ENCODE assay signal across 2 cellular contexts in the genomic region with DNA sequence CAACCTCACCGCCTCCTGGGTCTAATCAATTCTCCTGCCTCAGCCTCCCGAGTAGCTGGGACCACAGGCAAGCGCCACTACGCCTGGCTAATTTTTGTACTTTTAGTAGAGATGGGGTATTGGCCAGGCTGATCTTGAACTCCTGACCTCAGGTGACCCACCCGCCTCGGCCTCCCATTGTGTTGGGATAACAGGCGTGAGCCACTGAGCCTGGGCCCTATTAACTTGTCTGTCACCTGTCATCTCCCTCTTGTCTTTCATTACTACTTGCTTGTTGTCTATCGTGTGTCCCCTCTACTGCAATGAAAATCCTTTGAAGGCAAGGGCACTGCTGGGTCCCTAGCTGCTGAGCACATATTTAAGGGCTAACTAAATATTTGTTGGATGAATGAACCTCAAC.
TF ChIP-seq lines count a peak whose summit lies in the region.

No MANE protein-coding gene starts in this region.

TF ChIP-seq in HepG2, 621 proteins besides CTCF, POLR2A, EP300 and RAD21 (continues in another document):
- TF ChIP-seq, protein P1, sequence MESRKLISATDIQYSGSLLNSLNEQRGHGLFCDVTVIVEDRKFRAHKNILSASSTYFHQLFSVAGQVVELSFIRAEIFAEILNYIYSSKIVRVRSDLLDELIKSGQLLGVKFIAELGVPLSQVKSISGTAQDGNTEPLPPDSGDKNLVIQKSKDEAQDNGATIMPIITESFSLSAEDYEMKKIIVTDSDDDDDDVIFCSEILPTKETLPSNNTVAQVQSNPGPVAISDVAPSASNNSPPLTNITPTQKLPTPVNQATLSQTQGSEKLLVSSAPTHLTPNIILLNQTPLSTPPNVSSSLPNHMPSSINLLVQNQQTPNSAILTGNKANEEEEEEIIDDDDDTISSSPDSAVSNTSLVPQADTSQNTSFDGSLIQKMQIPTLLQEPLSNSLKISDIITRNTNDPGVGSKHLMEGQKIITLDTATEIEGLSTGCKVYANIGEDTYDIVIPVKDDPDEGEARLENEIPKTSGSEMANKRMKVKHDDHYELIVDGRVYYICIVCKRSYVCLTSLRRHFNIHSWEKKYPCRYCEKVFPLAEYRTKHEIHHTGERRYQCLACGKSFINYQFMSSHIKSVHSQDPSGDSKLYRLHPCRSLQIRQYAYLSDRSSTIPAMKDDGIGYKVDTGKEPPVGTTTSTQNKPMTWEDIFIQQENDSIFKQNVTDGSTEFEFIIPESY (CRISPR knock-in tag; IDR thresholded peaks at IDR 0.05) = no peak
- TF ChIP-seq RARA (CRISPR knock-in tag; IDR thresholded peaks at IDR 0.05) (peak; percentile 48; the same call in 1 of the 2 replicates), ZNF431 (CRISPR knock-in tag; IDR thresholded peaks at IDR 0.05; ENCODE audit: borderline replicate concordance, low read depth) (no peak), SOX13 (IDR thresholded peaks at IDR 0.05) (no peak), SOX13 (CRISPR knock-in tag; conservative IDR thresholded peaks at IDR 0.05 in 1 of 2, IDR thresholded peaks at IDR 0.05 in 1 of 2) (peak in 1 of 2 experiments; percentile 51; a peak in 1 of 4 replicates), SOX6 (IDR thresholded peaks at IDR 0.05) (no peak), SOX6 (CRISPR knock-in tag; IDR thresholded peaks at IDR 0.05) (peak; percentile 42; the same call in 1 of the 2 replicates), YEATS4 (CRISPR knock-in tag; IDR thresholded peaks at IDR 0.05; ENCODE audit: borderline replicate concordance) (no peak)
- TF ChIP-seq, protein P2, sequence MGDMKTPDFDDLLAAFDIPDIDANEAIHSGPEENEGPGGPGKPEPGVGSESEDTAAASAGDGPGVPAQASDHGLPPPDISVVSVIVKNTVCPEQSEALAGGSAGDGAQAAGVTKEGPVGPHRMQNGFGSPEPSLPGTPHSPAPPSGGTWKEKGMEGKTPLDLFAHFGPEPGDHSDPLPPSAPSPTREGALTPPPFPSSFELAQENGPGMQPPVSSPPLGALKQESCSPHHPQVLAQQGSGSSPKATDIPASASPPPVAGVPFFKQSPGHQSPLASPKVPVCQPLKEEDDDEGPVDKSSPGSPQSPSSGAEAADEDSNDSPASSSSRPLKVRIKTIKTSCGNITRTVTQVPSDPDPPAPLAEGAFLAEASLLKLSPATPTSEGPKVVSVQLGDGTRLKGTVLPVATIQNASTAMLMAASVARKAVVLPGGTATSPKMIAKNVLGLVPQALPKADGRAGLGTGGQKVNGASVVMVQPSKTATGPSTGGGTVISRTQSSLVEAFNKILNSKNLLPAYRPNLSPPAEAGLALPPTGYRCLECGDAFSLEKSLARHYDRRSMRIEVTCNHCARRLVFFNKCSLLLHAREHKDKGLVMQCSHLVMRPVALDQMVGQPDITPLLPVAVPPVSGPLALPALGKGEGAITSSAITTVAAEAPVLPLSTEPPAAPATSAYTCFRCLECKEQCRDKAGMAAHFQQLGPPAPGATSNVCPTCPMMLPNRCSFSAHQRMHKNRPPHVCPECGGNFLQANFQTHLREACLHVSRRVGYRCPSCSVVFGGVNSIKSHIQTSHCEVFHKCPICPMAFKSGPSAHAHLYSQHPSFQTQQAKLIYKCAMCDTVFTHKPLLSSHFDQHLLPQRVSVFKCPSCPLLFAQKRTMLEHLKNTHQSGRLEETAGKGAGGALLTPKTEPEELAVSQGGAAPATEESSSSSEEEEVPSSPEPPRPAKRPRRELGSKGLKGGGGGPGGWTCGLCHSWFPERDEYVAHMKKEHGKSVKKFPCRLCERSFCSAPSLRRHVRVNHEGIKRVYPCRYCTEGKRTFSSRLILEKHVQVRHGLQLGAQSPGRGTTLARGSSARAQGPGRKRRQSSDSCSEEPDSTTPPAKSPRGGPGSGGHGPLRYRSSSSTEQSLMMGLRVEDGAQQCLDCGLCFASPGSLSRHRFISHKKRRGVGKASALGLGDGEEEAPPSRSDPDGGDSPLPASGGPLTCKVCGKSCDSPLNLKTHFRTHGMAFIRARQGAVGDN (CRISPR knock-in tag; IDR thresholded peaks at IDR 0.05) = peak; percentile 27
- TF ChIP-seq, protein P3, sequence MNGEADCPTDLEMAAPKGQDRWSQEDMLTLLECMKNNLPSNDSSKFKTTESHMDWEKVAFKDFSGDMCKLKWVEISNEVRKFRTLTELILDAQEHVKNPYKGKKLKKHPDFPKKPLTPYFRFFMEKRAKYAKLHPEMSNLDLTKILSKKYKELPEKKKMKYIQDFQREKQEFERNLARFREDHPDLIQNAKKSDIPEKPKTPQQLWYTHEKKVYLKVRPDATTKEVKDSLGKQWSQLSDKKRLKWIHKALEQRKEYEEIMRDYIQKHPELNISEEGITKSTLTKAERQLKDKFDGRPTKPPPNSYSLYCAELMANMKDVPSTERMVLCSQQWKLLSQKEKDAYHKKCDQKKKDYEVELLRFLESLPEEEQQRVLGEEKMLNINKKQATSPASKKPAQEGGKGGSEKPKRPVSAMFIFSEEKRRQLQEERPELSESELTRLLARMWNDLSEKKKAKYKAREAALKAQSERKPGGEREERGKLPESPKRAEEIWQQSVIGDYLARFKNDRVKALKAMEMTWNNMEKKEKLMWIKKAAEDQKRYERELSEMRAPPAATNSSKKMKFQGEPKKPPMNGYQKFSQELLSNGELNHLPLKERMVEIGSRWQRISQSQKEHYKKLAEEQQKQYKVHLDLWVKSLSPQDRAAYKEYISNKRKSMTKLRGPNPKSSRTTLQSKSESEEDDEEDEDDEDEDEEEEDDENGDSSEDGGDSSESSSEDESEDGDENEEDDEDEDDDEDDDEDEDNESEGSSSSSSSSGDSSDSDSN (CRISPR knock-in tag; IDR thresholded peaks at IDR 0.05) = no peak
- TF ChIP-seq, protein P4, sequence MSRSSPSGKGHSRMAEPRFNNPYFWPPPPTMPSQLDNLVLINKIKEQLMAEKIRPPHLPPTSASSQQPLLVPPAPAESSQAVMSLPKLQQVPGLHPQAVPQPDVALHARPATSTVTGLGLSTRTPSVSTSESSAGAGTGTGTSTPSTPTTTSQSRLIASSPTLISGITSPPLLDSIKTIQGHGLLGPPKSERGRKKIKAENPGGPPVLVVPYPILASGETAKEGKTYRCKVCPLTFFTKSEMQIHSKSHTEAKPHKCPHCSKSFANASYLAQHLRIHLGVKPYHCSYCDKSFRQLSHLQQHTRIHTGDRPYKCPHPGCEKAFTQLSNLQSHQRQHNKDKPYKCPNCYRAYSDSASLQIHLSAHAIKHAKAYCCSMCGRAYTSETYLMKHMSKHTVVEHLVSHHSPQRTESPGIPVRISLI (CRISPR knock-in tag; IDR thresholded peaks at IDR 0.05; ENCODE audit: borderline replicate concordance) = peak; percentile 40; the same call in 1 of the 2 replicates
- TF ChIP-seq, protein P5, sequence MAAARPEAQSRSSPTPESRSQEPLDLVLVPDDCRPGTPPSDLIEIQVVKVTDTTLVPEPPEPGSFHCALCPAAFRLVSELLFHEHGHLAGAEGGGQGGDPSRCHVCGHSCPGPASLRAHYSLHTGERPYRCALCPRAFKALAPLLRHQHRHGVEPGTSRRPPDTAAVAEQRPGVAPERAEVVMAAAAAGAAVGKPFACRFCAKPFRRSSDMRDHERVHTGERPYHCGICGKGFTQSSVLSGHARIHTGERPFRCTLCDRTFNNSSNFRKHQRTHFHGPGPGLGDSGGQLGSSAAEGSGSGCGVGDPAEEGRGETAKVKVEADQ (CRISPR knock-in tag; IDR thresholded peaks at IDR 0.05; ENCODE audit: borderline replicate concordance) = no peak

TF ChIP-seq in GM12878, 131 proteins besides CTCF, POLR2A, EP300 and RAD21:
- no peak for TF ChIP-seq WRNIP1 (IDR thresholded peaks at IDR 0.05; ENCODE audit: borderline replicate concordance, low read depth, low read length)
- TF ChIP-seq ATF7 (IDR thresholded peaks at IDR 0.05; ENCODE audit: low read depth) = no peak
- no peak for TF ChIP-seq TCF7 (IDR thresholded peaks at IDR 0.05; ENCODE audit: borderline replicate concordance)
- TF ChIP-seq ESRRA (IDR thresholded peaks at IDR 0.05; ENCODE audit: low read length) = no peak
- TF ChIP-seq TBL1XR1 (IDR thresholded peaks at IDR 0.05; ENCODE audit: low read depth, low read length) = no peak
- no peak for TF ChIP-seq ZNF24 (IDR thresholded peaks at IDR 0.05)
- TF ChIP-seq, protein P6, sequence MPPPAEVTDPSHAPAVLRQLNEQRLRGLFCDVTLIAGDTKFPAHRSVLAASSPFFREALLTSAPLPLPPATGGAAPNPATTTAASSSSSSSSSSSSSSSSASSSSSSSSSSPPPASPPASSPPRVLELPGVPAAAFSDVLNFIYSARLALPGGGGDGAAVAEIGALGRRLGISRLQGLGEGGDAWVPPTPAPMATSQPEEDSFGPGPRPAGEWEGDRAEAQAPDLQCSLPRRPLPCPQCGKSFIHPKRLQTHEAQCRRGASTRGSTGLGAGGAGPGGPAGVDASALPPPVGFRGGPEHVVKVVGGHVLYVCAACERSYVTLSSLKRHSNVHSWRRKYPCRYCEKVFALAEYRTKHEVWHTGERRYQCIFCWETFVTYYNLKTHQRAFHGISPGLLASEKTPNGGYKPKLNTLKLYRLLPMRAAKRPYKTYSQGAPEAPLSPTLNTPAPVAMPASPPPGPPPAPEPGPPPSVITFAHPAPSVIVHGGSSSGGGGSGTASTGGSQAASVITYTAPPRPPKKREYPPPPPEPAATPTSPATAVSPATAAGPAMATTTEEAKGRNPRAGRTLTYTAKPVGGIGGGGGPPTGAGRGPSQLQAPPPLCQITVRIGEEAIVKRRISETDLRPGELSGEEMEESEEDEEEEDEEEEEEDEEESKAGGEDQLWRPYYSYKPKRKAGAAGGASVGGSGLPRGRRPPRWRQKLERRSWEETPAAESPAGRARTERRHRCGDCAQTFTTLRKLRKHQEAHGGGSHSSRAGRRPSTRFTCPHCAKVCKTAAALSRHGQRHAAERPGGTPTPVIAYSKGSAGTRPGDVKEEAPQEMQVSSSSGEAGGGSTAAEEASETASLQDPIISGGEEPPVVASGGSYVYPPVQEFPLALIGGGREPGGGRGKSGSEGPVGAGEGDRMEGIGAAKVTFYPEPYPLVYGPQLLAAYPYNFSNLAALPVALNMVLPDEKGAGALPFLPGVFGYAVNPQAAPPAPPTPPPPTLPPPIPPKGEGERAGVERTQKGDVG (CRISPR knock-in tag; IDR thresholded peaks at IDR 0.05) = no peak
- TF ChIP-seq HDAC6 (IDR thresholded peaks at IDR 0.05; ENCODE audit: unreplicated experiment) = no peak
- no peak for TF ChIP-seq BACH1 (IDR thresholded peaks at IDR 0.05; ENCODE audit: borderline replicate concordance)
- no peak for TF ChIP-seq POLR2AphosphoS5 (IDR thresholded peaks at IDR 0.05; ENCODE audit: low read length)
- TF ChIP-seq, protein P7, sequence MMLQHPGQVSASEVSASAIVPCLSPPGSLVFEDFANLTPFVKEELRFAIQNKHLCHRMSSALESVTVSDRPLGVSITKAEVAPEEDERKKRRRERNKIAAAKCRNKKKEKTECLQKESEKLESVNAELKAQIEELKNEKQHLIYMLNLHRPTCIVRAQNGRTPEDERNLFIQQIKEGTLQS (IDR thresholded peaks at IDR 0.05; ENCODE audit: borderline replicate concordance, extremely low read depth, low read depth, low read length) = no peak
- no peak for TF ChIP-seq NBN (IDR thresholded peaks at IDR 0.05)
- no peak for TF ChIP-seq ZNF207 (IDR thresholded peaks at IDR 0.05; ENCODE audit: borderline replicate concordance)
- TF ChIP-seq HCFC1 (IDR thresholded peaks at IDR 0.05; ENCODE audit: low read length) = no peak
- no peak for TF ChIP-seq SIN3A (IDR thresholded peaks at IDR 0.05; ENCODE audit: low read depth, low read length)
- no peak for TF ChIP-seq ZSCAN29 (IDR thresholded peaks at IDR 0.05)
- TF ChIP-seq, protein P8, sequence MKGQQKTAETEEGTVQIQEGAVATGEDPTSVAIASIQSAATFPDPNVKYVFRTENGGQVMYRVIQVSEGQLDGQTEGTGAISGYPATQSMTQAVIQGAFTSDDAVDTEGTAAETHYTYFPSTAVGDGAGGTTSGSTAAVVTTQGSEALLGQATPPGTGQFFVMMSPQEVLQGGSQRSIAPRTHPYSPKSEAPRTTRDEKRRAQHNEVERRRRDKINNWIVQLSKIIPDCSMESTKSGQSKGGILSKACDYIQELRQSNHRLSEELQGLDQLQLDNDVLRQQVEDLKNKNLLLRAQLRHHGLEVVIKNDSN (IDR thresholded peaks at IDR 0.05; ENCODE audit: borderline replicate concordance, extremely low read length, insufficient read depth, low read depth, low read length) = no peak
- TF ChIP-seq SUZ12 (IDR thresholded peaks at IDR 0.05; ENCODE audit: unreplicated experiment) = no peak
- no peak for TF ChIP-seq ZNF217 (IDR thresholded peaks at IDR 0.05)
- TF ChIP-seq TCF12 (IDR thresholded peaks at IDR 0.05; ENCODE audit: low read depth, low read length) = no peak
